12 cellular contexts compared by ENCODE assay signal in the genomic region with DNA sequence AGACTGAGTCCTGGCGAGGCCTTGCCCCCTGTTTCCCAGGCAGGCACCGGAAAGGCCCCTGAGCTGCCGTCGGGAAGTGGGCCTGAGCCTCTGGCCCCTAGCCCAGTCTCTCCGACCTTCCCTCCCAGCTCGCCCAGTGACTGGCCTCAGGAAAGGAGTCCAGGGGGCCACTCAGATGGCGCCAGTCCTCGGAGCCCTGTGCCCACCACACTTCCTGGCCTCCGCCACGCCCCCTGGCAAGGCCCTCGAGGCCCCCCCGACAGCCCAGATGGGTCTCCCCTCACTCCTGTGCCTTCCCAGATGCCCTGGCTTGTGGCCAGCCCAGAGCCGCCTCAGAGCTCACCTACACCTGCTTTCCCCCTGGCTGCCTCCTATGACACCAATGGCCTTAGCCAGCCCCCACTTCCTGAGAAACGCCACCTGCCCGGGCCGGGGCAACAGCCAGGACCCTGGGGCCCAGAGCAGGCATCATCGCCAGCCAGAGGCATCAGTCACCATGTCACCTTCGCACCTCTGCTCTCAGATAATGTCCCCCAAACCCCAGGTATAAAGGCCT. TPM values are rescaled to one million over a fixed set of nuclear protein-coding genes. Genes with fewer than 3 reads are reported as not detected.
DNase-seq lines count a peak whose midpoint lies in the region; ATAC-seq lines count a peak whose summit lies in the region.
"Had no signal": no experiment of that assay in that cellular context is flagged by ENCODE, and none has a peak within 500 bp of the region (broad histone marks: within the 10 kb centered on the region; RNA-seq: fewer than 3 reads in every experiment).

No MANE protein-coding gene starts in this region.

- no peaks in the 10 kb centered on the region for H3K9me3 ChIP-seq in right cardiac atrium (ENCODE audit: control insufficient read depth, low read length)

- peaks cover 1% of the 10 kb centered on the region for H3K36me3 ChIP-seq in H7 (replicated peaks; ENCODE audit: control insufficient read depth, insufficient read depth, low read length)

- peaks cover 20 to 21% of the 10 kb centered on the region in 2 donors for H3K36me3 Mint-ChIP-seq in stimulated activated naive B cell treated with anti-CD40 and anti-IgM and Interleukin-4, amounts not matched to agents 10 μg/mL and 1 μg/mL and 100 μg/mL, for 72 hours

- H3K27ac ChIP-seq in right cardiac atrium (ENCODE audit: low read length): peak overlapping the region; percentile 24
- H3K27ac ChIP-seq: GM23248 had no signal

- ATAC-seq in right cardiac atrium (no peak), GM18907 (IDR thresholded peaks at IDR 0.05; ENCODE audit: unreplicated experiment) (no peak)
- no peak for ATAC-seq in stimulated activated naive B cell treated with anti-CD40 and anti-IgM and Interleukin-4, amounts not matched to agents 10 μg/mL and 1 μg/mL and 100 μg/mL, for 72 hours (replicated peaks)

- peaks cover 5 to 6% of the 10 kb centered on the region in 2 donors for H3K27me3 Mint-ChIP-seq in stimulated activated naive B cell treated with anti-CD40 and anti-IgM and Interleukin-4, amounts not matched to agents 10 μg/mL and 1 μg/mL and 100 μg/mL, for 72 hours

- peaks cover 2% of the 10 kb centered on the region; the same call in 1 of the 2 replicates for H3K27me3 ChIP-seq in H7 (ENCODE audit: control insufficient read depth, insufficient read depth, low read length)
- H3K27me3 ChIP-seq in right cardiac atrium (ENCODE audit: control insufficient read depth, insufficient read depth): no peaks in the 10 kb centered on the region

- H3K27ac Mint-ChIP-seq in stimulated activated naive B cell treated with anti-CD40 and anti-IgM and Interleukin-4, amounts not matched to agents 10 μg/mL and 1 μg/mL and 100 μg/mL, for 72 hours: peak overlapping the region; percentile 48

- peaks cover under 1 to 1% of the 10 kb centered on the region in 2 donors for H3K4me1 Mint-ChIP-seq in stimulated activated naive B cell treated with anti-CD40 and anti-IgM and Interleukin-4, amounts not matched to agents 10 μg/mL and 1 μg/mL and 100 μg/mL, for 72 hours

- H3K4me3 ChIP-seq in H7 (ENCODE audit: insufficient read depth, low read depth, low read length) (no peak overlapping the region), right cardiac atrium (ENCODE audit: low read length) (no peak overlapping the region)
- H3K4me3 ChIP-seq: GM23248 had no signal

- DNase-seq in H7 (peak; percentile 49), NCI-H510A (lab: John Stamatoyannopoulos, UW) (peak; percentile 81), right cardiac atrium (peak; percentile 48 to 78 (median 76)), NCI-H2227 treated with DMSO at 0.1 percent for 48 hours (lab: John Stamatoyannopoulos, UW) (no peak), HCEC 1CT (no peak)
- DNase-seq in stimulated activated naive B cell treated with anti-CD40 and anti-IgM and Interleukin-4, amounts not matched to agents 10 μg/mL and 1 μg/mL and 100 μg/mL, for 72 hours: no peak
- DNase-seq: activated CD4-positive, alpha-beta T cell treated with anti-CD3 and anti-CD28 coated beads for 1 hour; activated gamma-delta T cell treated with Interleukin-2 at 50 U/mL for 16 hours; glutamatergic neuron; GM23248; stimulated activated CD4-positive, alpha-beta T cell treated with anti-CD3 and anti-CD28 coated beads, Interleukin-1b, Interleukin-23, amount 100 ng/mL, for 48 hours had no signal

- 58% methylated on average over 18 of the region's 18 CpGs for WGBS in right cardiac atrium

- H3K9me3 Mint-ChIP-seq in stimulated activated naive B cell treated with anti-CD40 and anti-IgM and Interleukin-4, amounts not matched to agents 10 μg/mL and 1 μg/mL and 100 μg/mL, for 72 hours: no peaks in the 10 kb centered on the region

- intact Hi-C loops in right cardiac atrium (cut with DNase I): loop anchor here in 2 of 4 donors (10.0 kb wide), 1 partner anchor 134 kb away; no protein-coding TSS in a partner anchor

- H3K4me3 Mint-ChIP-seq in stimulated activated naive B cell treated with anti-CD40 and anti-IgM and Interleukin-4, amounts not matched to agents 10 μg/mL and 1 μg/mL and 100 μg/mL, for 72 hours: no peak overlapping the region

- peaks cover 6% of the 10 kb centered on the region for H3K4me1 ChIP-seq in right cardiac atrium (ENCODE audit: control insufficient read depth, insufficient read depth, low read length)

RNA-seq across cellular contexts. Expression of a gene that starts 10.9 kb away (rescaled TPM):
- total RNA-seq in H7 (2014; rRNA removed; shearing (Covaris generic)): 7.6 and 8.7 TPM in 2 replicates
- 100 to 1,000 TPM; 104 to 145 (median 116) TPM for total RNA-seq in right cardiac atrium
- 155 TPM for polyA plus RNA-seq in right cardiac atrium

RNA-seq across cellular contexts. Expression of a gene that starts 18.4 kb away (rescaled TPM):
- 8.3 and 8.7 TPM in 2 replicates for total RNA-seq in H7 (2014; rRNA removed; shearing (Covaris generic))
- 10 to 100 TPM; 40.8 to 59.6 (median 47.1) TPM for total RNA-seq in right cardiac atrium
- polyA plus RNA-seq in right cardiac atrium: 29.4 TPM

RNA-seq across cellular contexts. Expression of a gene that starts 36.7 kb away (rescaled TPM):
- total RNA-seq in H7 (2014; rRNA removed; shearing (Covaris generic)): 10.8 and 17.5 TPM in 2 replicates
- 100 to 1,000 TPM in 3 of 4 donors, 10 to 100 TPM in 1; 49.7 to 178 (median 146) TPM for total RNA-seq in right cardiac atrium
- 130 TPM for polyA plus RNA-seq in right cardiac atrium

RNA-seq across cellular contexts. Expression of a gene that starts 42.5 kb away (rescaled TPM):
- not detected in 2 replicates for total RNA-seq in H7 (2014; rRNA removed; shearing (Covaris generic))
- total RNA-seq in right cardiac atrium: under 1 TPM in 2 of 4 donors, not detected in 2; 0.17 to 0.18 TPM
- polyA plus RNA-seq in right cardiac atrium: 0.07 TPM
- total RNA-seq: GM23248 had no signal

RNA-seq across cellular contexts. Expression of a gene that starts 54.5 kb away (rescaled TPM):
- total RNA-seq in H7 (2014; rRNA removed; shearing (Covaris generic)): 581 and 770 TPM in 2 replicates
- 100 to 1,000 TPM; 391 to 552 (median 433) TPM for total RNA-seq in right cardiac atrium
- 65.5 TPM for polyA plus RNA-seq in right cardiac atrium

Comparison
In these comparisons a context has a peak if more than half of its experiments do, and no peak if none do; other contexts are left out.
1. DNase-seq: peak in H7 (single experiment), NCI-H510A (single experiment) and right cardiac atrium (3 of 3); none in stimulated activated naive B cell treated with anti-CD40 and anti-IgM and Interleukin-4, amounts not matched to agents 10 μg/mL and 1 μg/mL and 100 μg/mL, for 72 hours (single experiment), NCI-H2227 treated with DMSO at 0.1 percent for 48 hours (single experiment) and HCEC 1CT (single experiment).
2. RNA of a gene that starts 10.9 kb away (total RNA-seq): 104 to 145 TPM in right cardiac atrium; 7.6 to 8.7 TPM in H7; every median in the first group is over 10 times any median in the second.